Comparison of ENCODE assay signal across 1 cellular context in the genomic region with DNA sequence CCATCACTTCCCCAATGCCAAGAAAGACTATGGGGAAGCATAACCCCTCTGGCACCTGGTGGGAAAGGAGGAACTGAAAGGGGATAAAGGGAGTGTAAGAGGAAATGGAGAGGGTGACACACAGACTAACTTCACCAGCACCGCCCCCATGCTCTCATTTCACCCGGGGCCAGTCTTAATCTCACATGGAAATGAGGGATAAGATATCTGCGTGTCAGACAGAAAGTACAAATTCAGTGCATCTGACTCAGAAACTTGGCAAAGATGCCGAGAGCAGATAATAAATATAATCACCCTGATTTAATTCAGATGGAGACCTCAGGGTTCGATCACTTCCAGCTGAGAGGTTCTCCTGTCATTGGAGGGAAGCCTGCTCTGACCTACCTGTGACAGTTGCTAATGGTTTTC.
TF ChIP-seq lines count a peak whose summit lies in the region.

No MANE protein-coding gene starts in this region.

TF ChIP-seq in GM23338, 12 proteins besides CTCF, POLR2A, EP300 and RAD21 (continued from another document):
- TF ChIP-seq, protein P1, sequence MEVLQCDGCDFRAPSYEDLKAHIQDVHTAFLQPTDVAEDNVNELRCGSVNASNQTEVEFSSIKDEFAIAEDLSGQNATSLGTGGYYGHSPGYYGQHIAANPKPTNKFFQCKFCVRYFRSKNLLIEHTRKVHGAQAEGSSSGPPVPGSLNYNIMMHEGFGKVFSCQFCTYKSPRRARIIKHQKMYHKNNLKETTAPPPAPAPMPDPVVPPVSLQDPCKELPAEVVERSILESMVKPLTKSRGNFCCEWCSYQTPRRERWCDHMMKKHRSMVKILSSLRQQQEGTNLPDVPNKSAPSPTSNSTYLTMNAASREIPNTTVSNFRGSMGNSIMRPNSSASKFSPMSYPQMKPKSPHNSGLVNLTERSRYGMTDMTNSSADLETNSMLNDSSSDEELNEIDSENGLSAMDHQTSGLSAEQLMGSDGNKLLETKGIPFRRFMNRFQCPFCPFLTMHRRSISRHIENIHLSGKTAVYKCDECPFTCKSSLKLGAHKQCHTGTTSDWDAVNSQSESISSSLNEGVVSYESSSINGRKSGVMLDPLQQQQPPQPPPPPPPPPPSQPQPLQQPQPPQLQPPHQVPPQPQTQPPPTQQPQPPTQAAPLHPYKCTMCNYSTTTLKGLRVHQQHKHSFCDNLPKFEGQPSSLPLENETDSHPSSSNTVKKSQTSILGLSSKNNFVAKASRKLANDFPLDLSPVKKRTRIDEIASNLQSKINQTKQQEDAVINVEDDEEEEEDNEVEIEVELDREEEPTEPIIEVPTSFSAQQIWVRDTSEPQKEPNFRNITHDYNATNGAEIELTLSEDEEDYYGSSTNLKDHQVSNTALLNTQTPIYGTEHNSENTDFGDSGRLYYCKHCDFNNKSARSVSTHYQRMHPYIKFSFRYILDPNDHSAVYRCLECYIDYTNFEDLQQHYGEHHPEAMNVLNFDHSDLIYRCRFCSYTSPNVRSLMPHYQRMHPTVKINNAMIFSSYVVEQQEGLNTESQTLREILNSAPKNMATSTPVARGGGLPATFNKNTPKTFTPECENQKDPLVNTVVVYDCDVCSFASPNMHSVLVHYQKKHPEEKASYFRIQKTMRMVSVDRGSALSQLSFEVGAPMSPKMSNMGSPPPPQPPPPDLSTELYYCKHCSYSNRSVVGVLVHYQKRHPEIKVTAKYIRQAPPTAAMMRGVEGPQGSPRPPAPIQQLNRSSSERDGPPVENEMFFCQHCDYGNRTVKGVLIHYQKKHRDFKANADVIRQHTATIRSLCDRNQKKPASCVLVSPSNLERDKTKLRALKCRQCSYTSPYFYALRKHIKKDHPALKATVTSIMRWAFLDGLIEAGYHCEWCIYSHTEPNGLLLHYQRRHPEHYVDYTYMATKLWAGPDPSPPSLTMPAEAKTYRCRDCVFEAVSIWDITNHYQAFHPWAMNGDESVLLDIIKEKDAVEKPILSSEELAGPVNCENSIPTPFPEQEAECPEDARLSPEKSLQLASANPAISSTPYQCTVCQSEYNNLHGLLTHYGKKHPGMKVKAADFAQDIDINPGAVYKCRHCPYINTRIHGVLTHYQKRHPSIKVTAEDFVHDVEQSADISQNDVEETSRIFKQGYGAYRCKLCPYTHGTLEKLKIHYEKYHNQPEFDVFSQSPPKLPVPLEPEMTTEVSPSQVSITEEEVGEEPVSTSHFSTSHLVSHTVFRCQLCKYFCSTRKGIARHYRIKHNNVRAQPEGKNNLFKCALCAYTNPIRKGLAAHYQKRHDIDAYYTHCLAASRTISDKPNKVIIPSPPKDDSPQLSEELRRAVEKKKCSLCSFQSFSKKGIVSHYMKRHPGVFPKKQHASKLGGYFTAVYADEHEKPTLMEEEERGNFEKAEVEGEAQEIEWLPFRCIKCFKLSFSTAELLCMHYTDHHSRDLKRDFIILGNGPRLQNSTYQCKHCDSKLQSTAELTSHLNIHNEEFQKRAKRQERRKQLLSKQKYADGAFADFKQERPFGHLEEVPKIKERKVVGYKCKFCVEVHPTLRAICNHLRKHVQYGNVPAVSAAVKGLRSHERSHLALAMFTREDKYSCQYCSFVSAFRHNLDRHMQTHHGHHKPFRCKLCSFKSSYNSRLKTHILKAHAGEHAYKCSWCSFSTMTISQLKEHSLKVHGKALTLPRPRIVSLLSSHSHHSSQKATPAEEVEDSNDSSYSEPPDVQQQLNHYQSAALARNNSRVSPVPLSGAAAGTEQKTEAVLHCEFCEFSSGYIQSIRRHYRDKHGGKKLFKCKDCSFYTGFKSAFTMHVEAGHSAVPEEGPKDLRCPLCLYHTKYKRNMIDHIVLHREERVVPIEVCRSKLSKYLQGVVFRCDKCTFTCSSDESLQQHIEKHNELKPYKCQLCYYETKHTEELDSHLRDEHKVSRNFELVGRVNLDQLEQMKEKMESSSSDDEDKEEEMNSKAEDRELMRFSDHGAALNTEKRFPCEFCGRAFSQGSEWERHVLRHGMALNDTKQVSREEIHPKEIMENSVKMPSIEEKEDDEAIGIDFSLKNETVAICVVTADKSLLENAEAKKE (CRISPR knock-in tag; IDR thresholded peaks at IDR 0.05), result no peak
- no peak for TF ChIP-seq ZNF114 (CRISPR knock-in tag; IDR thresholded peaks at IDR 0.05)
- TF ChIP-seq EZH2phosphoT487 (IDR thresholded peaks at IDR 0.05; ENCODE audit: unreplicated experiment), result no peak
- TF ChIP-seq, protein P2, sequence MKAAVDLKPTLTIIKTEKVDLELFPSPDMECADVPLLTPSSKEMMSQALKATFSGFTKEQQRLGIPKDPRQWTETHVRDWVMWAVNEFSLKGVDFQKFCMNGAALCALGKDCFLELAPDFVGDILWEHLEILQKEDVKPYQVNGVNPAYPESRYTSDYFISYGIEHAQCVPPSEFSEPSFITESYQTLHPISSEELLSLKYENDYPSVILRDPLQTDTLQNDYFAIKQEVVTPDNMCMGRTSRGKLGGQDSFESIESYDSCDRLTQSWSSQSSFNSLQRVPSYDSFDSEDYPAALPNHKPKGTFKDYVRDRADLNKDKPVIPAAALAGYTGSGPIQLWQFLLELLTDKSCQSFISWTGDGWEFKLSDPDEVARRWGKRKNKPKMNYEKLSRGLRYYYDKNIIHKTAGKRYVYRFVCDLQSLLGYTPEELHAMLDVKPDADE (IDR thresholded peaks at IDR 0.05), result no peak
- no peak for TF ChIP-seq EZH2 (IDR thresholded peaks at IDR 0.05; ENCODE audit: low read depth, unreplicated experiment)
- TF ChIP-seq STAT1 (IDR thresholded peaks at IDR 0.05; ENCODE audit: unreplicated experiment), result no peak
TF ChIP-seq in GM23338: peak in this region for 0.
